12 cellular contexts compared by ENCODE assay signal in the genomic region with DNA sequence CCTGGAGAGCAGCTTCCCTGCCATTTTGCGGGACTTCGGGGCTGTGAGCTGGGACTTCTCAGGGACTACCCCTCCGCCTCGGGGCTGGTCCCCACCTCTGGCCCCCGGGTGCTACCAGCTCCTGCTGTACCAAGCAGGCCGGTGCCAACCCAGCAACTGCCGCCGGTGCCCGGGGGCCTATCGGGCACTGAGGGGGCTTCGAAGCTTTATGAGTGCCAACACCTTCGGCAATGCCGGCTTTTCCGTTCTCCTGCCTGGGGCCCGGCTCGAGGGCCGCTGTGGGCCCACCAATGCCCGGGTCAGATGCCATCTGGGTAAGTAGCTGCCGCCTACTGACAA. TPM values are rescaled to one million over a fixed set of nuclear protein-coding genes. Genes with fewer than 3 reads are reported as not detected.
DNase-seq lines count a peak whose midpoint lies in the region; ATAC-seq and TF ChIP-seq lines count a peak whose summit lies in the region.
"Had no signal": no experiment of that assay in that cellular context is flagged by ENCODE, and none has a peak within 500 bp of the region (broad histone marks: within the 10 kb centered on the region; RNA-seq: fewer than 3 reads in every experiment).

No MANE protein-coding gene starts in this region.

- no peak for TF ChIP-seq RAD21 in neural cell (conservative IDR thresholded peaks at IDR 0.05)

- H2AFZ ChIP-seq in neural cell (ENCODE audit: low read depth, low read length), result no peak overlapping the region

- no peaks in the 10 kb centered on the region for H3K27me3 ChIP-seq in HUES64 (ENCODE audit: insufficient read depth, low read length)
- H3K27me3 ChIP-seq in endocrine pancreas (ENCODE audit: control insufficient read depth, insufficient read depth, low read length), result no peaks in the 10 kb centered on the region
- H3K27me3 ChIP-seq in neural cell (ENCODE audit: insufficient read depth, low read depth, low read length), result no peaks in the 10 kb centered on the region
- peaks cover 35 to 42% (median 37%) of the 10 kb centered on the region in 3 donors for H3K27me3 ChIP-seq in gastrocnemius medialis
- H3K27me3 ChIP-seq: body of pancreas had no signal

- H4K20me1 ChIP-seq in neural cell (ENCODE audit: insufficient read depth), result no peaks in the 10 kb centered on the region

- no peak for TF ChIP-seq EP300 in neural cell (conservative IDR thresholded peaks at IDR 0.05; ENCODE audit: poor library complexity, severe bottlenecking)

- WGBS in HUES64, result 92% methylated on average over 19 of the region's 19 CpGs

- TF ChIP-seq CTCF in C4-2B (conservative IDR thresholded peaks at IDR 0.05) (no peak), neural cell (IDR thresholded peaks at IDR 0.05; ENCODE audit: poor library complexity, severe bottlenecking) (no peak), mucosa of descending colon (IDR thresholded peaks at IDR 0.05) (no peak), gastrocnemius medialis (IDR thresholded peaks at IDR 0.05 in 4 of 5, conservative IDR thresholded peaks at IDR 0.05 in 1 of 5) (no peak)

- no peak for TF ChIP-seq POLR2A in gastrocnemius medialis (IDR thresholded peaks at IDR 0.05)

- H3K9ac ChIP-seq in HUES64 (ENCODE audit: low read depth, low read length), result peak overlapping the region; percentile 77; the same call in 1 of the 2 replicates
- peak overlapping the region; percentile 62 for H3K9ac ChIP-seq in endocrine pancreas (ENCODE audit: control insufficient read depth, insufficient read depth, low read length)
- H3K9ac ChIP-seq in neural cell (ENCODE audit: low read length), result peak overlapping the region; percentile 98

- no peaks in the 10 kb centered on the region for H3K9me2 ChIP-seq in neural cell (ENCODE audit: insufficient read depth, low read length)

- H3K27ac ChIP-seq in C4-2B (peak overlapping the region; percentile 82), HUES64 (ENCODE audit: low read depth, low read length) (no peak overlapping the region), neural cell (ENCODE audit: low read length) (peak overlapping the region; percentile 98), gastrocnemius medialis (no peak overlapping the region)

- peak overlapping the region; percentile 99 for H3K4me3 ChIP-seq in HUES64 (ENCODE audit: low read length)
- no peak overlapping the region for H3K4me3 ChIP-seq in endocrine pancreas (ENCODE audit: control insufficient read depth, insufficient read depth, low read length)
- peak overlapping the region; percentile 75 for H3K4me3 ChIP-seq in neural cell (ENCODE audit: low read length)
- no peak overlapping the region for H3K4me3 ChIP-seq in mucosa of descending colon
- H3K4me3 ChIP-seq in gastrocnemius medialis, result no peak overlapping the region
- H3K4me3 ChIP-seq: body of pancreas had no signal

- H3K4me1 ChIP-seq in HUES64 (ENCODE audit: insufficient read depth, low read length) (peaks cover 11% of the 10 kb centered on the region; the same call in 1 of the 2 replicates), endocrine pancreas (ENCODE audit: control insufficient read depth, insufficient read depth, low read length) (no peaks in the 10 kb centered on the region), mucosa of descending colon (ENCODE audit: low read depth) (peaks cover 12% of the 10 kb centered on the region), gastrocnemius medialis (peaks cover 0 to 5% of the 10 kb centered on the region in 2 donors)

- intact Hi-C loops in mucosa of descending colon (cut with DNase I, micrococcal nuclease) (no loop called here), gastrocnemius medialis (cut with DNase I; ENCODE audit: low total_unique reads) (loop anchor here (5.0 kb wide), 1 partner anchor 456 kb away; a partner anchor contains a TSS)

- ATAC-seq in mucosa of descending colon (no peak), gastrocnemius medialis (no peak)
- ATAC-seq: body of pancreas had no signal

- no peaks in the 10 kb centered on the region for H3F3A ChIP-seq in neural cell (ENCODE audit: insufficient read depth, low read length, poor library complexity, severe bottlenecking)

- DNase-seq in mucosa of descending colon (no peak), SIG-M5 (lab: John Stamatoyannopoulos, UW) (no peak), gastrocnemius medialis (no peak)
- DNase-seq: body of pancreas, DMS153, Kasumi-1, kidney glomerular epithelial cell, NCI-H2107 had no signal

- in situ Hi-C loops in gastrocnemius medialis (cut with MboI; ENCODE audit: low sequenced_read_pairs in 4 of 4), result no loop called here

- H3K9me3 ChIP-seq in HUES64 (ENCODE audit: insufficient read depth, low read depth, low read length), result no peaks in the 10 kb centered on the region
- H3K9me3 ChIP-seq in endocrine pancreas (ENCODE audit: control insufficient read depth, low read length), result no peaks in the 10 kb centered on the region
- H3K9me3 ChIP-seq in neural cell (ENCODE audit: low read length), result no peaks in the 10 kb centered on the region
- H3K9me3 ChIP-seq in mucosa of descending colon, result no peaks in the 10 kb centered on the region
- no peaks in the 10 kb centered on the region for H3K9me3 ChIP-seq in gastrocnemius medialis
- H3K9me3 ChIP-seq: body of pancreas had no signal

- H3K4me2 ChIP-seq in neural cell (ENCODE audit: low read length), result peak overlapping the region; percentile 91

- peaks cover 22% of the 10 kb centered on the region for H3K79me2 ChIP-seq in neural cell (replicated peaks; ENCODE audit: insufficient read depth, low read length)

- H3K36me3 ChIP-seq in HUES64 (ENCODE audit: insufficient read depth, low read length) (peaks cover 14% of the 10 kb centered on the region), endocrine pancreas (ENCODE audit: control insufficient read depth, insufficient read depth, low read length) (peaks cover 3% of the 10 kb centered on the region), neural cell (ENCODE audit: insufficient read depth, low read length) (no peaks in the 10 kb centered on the region), mucosa of descending colon (ENCODE audit: low read depth) (no peaks in the 10 kb centered on the region), gastrocnemius medialis (no peaks in the 10 kb centered on the region)

TF ChIP-seq in neural cell, 6 proteins besides CTCF, POLR2A, EP300 and RAD21:
- TF ChIP-seq EZH2 (IDR thresholded peaks at IDR 0.05; ENCODE audit: borderline replicate concordance, insufficient read depth, low read length, poor library complexity, severe bottlenecking), result no peak
- no peak for TF ChIP-seq SMC3 (conservative IDR thresholded peaks at IDR 0.05; ENCODE audit: poor library complexity)
- no peak for TF ChIP-seq POLR2AphosphoS5 (IDR thresholded peaks at IDR 0.05)
- TF ChIP-seq TAF1 (IDR thresholded peaks at IDR 0.05; ENCODE audit: low read depth), result no peak
- TF ChIP-seq, protein P1, sequence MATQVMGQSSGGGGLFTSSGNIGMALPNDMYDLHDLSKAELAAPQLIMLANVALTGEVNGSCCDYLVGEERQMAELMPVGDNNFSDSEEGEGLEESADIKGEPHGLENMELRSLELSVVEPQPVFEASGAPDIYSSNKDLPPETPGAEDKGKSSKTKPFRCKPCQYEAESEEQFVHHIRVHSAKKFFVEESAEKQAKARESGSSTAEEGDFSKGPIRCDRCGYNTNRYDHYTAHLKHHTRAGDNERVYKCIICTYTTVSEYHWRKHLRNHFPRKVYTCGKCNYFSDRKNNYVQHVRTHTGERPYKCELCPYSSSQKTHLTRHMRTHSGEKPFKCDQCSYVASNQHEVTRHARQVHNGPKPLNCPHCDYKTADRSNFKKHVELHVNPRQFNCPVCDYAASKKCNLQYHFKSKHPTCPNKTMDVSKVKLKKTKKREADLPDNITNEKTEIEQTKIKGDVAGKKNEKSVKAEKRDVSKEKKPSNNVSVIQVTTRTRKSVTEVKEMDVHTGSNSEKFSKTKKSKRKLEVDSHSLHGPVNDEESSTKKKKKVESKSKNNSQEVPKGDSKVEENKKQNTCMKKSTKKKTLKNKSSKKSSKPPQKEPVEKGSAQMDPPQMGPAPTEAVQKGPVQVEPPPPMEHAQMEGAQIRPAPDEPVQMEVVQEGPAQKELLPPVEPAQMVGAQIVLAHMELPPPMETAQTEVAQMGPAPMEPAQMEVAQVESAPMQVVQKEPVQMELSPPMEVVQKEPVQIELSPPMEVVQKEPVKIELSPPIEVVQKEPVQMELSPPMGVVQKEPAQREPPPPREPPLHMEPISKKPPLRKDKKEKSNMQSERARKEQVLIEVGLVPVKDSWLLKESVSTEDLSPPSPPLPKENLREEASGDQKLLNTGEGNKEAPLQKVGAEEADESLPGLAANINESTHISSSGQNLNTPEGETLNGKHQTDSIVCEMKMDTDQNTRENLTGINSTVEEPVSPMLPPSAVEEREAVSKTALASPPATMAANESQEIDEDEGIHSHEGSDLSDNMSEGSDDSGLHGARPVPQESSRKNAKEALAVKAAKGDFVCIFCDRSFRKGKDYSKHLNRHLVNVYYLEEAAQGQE (IDR thresholded peaks at IDR 0.05; ENCODE audit: borderline replicate concordance), result no peak
- no peak for TF ChIP-seq MXI1 (conservative IDR thresholded peaks at IDR 0.05; ENCODE audit: poor library complexity, severe bottlenecking)

RNA-seq across cellular contexts. Expression of a gene that starts 1.3 kb away (rescaled TPM):
- polyA plus RNA-seq in HUES64 (2013, experiment 1 of 2), result 5.2 TPM
- polyA plus RNA-seq in HUES64 (2013, experiment 2 of 2), result 5.6 TPM
- polyA plus RNA-seq in neural cell, result 38.9 and 48.2 TPM in 2 replicates
- polyA minus RNA-seq in neural cell, result 23.2 and 30.2 TPM in 2 replicates
- 1 to 10 TPM; 1.6 to 1.9 (median 1.8) TPM for total RNA-seq in mucosa of descending colon
- total RNA-seq in gastrocnemius medialis, result not detected

RNA-seq across cellular contexts. Expression of a gene that starts 2.2 kb away (rescaled TPM):
- 24.5 TPM for polyA plus RNA-seq in HUES64 (2013, experiment 1 of 2)
- polyA plus RNA-seq in HUES64 (2013, experiment 2 of 2), result 29.4 TPM
- polyA plus RNA-seq in neural cell, result 48.8 and 52.7 TPM in 2 replicates
- polyA minus RNA-seq in neural cell, result 68.6 and 76.7 TPM in 2 replicates
- total RNA-seq in mucosa of descending colon, result 1 to 10 TPM; 6.1 to 9.6 (median 7.0) TPM
- total RNA-seq in gastrocnemius medialis, result 1 to 10 TPM in 1 of 4 donors, under 1 TPM in 3; 0.20 to 1.7 (median 0.56) TPM

RNA-seq across cellular contexts. Expression of a gene that starts 24.4 kb away (rescaled TPM):
- 6.3 TPM for polyA plus RNA-seq in HUES64 (2013, experiment 1 of 2)
- 8.6 TPM for polyA plus RNA-seq in HUES64 (2013, experiment 2 of 2)
- 55.0 and 70.7 TPM in 2 replicates for polyA plus RNA-seq in neural cell
- polyA minus RNA-seq in neural cell, result 27.5 and 34.4 TPM in 2 replicates
- total RNA-seq in mucosa of descending colon, result 10 to 100 TPM; 22.2 to 25.8 (median 22.9) TPM
- total RNA-seq in gastrocnemius medialis, result 1 to 10 TPM; 3.7 to 8.6 (median 6.3) TPM

RNA-seq across cellular contexts. Expression of a gene that starts 38.5 kb away (rescaled TPM):
- 35.3 TPM for polyA plus RNA-seq in HUES64 (2013, experiment 1 of 2)
- 40.3 TPM for polyA plus RNA-seq in HUES64 (2013, experiment 2 of 2)
- 92.6 and 95.6 TPM in 2 replicates for polyA plus RNA-seq in neural cell
- polyA minus RNA-seq in neural cell, result 63.4 and 72.3 TPM in 2 replicates
- total RNA-seq in mucosa of descending colon, result 100 to 1,000 TPM in 1 of 3 donors, 10 to 100 TPM in 2; 53.1 to 102 (median 90.5) TPM
- 10 to 100 TPM; 35.5 to 71.8 (median 55.7) TPM for total RNA-seq in gastrocnemius medialis

Comparison
In these comparisons a context has a peak if more than half of its experiments do, and no peak if none do; other contexts are left out.
1. H3K27ac ChIP-seq: peak in C4-2B (single experiment) and neural cell (single experiment); none in HUES64 (single experiment) and gastrocnemius medialis (0 of 4).
2. H3K4me3 ChIP-seq: peak in HUES64 (single experiment) and neural cell (single experiment); none in endocrine pancreas (single experiment), mucosa of descending colon (single experiment) and gastrocnemius medialis (0 of 4).
3. Peak in every context shown above with its lines, with median percentiles within 50 percentile points of each other: H3K9ac ChIP-seq.